32 cellular contexts compared by ENCODE assay signal in the genomic region with DNA sequence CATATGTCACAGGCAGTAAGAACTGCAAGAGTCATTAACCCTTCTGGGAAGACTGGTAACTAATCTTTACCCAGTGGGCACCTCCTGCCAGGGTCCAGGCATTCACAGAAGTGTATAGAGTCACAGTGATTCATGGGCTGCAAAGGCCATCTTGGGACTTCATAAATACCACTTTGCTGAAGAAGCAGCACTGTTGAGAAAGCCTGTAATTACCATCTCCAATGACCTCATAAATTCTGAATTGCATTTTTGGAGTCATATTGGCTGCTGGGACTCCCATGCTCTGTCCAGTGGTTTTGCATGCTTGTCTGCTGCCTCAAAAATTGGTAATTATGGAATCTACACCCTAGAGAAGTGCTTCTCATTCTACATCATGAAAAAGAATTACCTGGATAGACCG.
"Had no signal": no experiment of that assay in that cellular context is flagged by ENCODE, and none has a peak within 500 bp of the region (broad histone marks: within the 10 kb centered on the region; RNA-seq: fewer than 3 reads in every experiment).

No MANE protein-coding gene starts in this region.

- H3K36me3 ChIP-seq: esophagus squamous epithelium, gastrocnemius medialis, left ventricle myocardium inferior, right lobe of liver, thyroid gland, upper lobe of left lung had no signal

- H3K36me3 Mint-ChIP-seq: activated CD4-positive, alpha-beta memory T cell treated with anti-CD3 and anti-CD28 coated beads for 36 hours; activated naive CD4-positive, alpha-beta T cell treated with anti-CD3 and anti-CD28 coated beads, Interleukin-2, amount 50 U/mL, for 24 hours; stimulated activated memory B cell treated with anti-CD40 and anti-IgM and Interleukin-4, amounts not matched to agents 10 μg/mL and 1 μg/mL and 100 μg/mL, for 72 hours had no signal

- H3K27ac ChIP-seq: epithelial cell of prostate, esophagus squamous epithelium, gastrocnemius medialis, left ventricle myocardium inferior, right lobe of liver, skin epidermis, thyroid gland, upper lobe of left lung had no signal

- H3K27ac Mint-ChIP-seq: activated CD4-positive, alpha-beta memory T cell treated with anti-CD3 and anti-CD28 coated beads for 36 hours; activated CD4-positive, alpha-beta T cell treated with anti-CD3 and anti-CD28 coated beads, Interleukin-2, amount 10 ng/mL, durations not matched to agents 24 days and 14 days; activated naive CD4-positive, alpha-beta T cell treated with anti-CD3 and anti-CD28 coated beads, Interleukin-2, amount 50 U/mL, for 24 hours; activated naive CD8-positive, alpha-beta T cell treated with anti-CD3 and anti-CD28 coated beads, Interleukin-2, amount 50 U/mL, for 24 hours; activated T-cell treated with anti-CD3 and anti-CD28 coated beads, Interleukin-2, amount 50 U/mL, for 24 hours; activated T-helper 17 cell treated with anti-CD3 and anti-CD28 coated beads, Interleukin-2, amount 50 U/mL, for 72 hours; nephron; progenitor cell of endocrine pancreas; stimulated activated memory B cell treated with anti-CD40 and anti-IgM and Interleukin-4, amounts not matched to agents 10 μg/mL and 1 μg/mL and 100 μg/mL, for 72 hours; stimulated activated naive CD8-positive, alpha-beta T cell treated with anti-CD3 and anti-CD28 coated beads, Interleukin-15, amount 100 ng/mL, for 72 hours; T-helper 1 cell treated with Interleukin-12 subunit alpha and Interleukin-12 subunit beta and Interleukin-4 antibody, amounts not matched to agents 30 μg/mL and 1 μg/mL, for 36 hours had no signal

- ATAC-seq: activated naive CD8-positive, alpha-beta T cell treated with anti-CD3 and anti-CD28 coated beads, Interleukin-2, amount 50 U/mL, for 24 hours; activated T-helper 17 cell treated with anti-CD3 and anti-CD28 coated beads, Interleukin-2, amount 50 U/mL, for 72 hours; gastrocnemius medialis; mucosa of descending colon; right lobe of liver; stimulated activated memory B cell treated with anti-CD40 and anti-IgM and Interleukin-4, amounts not matched to agents 10 μg/mL and 1 μg/mL and 100 μg/mL, for 72 hours; stimulated activated naive CD8-positive, alpha-beta T cell treated with anti-CD3 and anti-CD28 coated beads, Interleukin-15, amount 100 ng/mL, for 72 hours had no signal

- H3K4me1 Mint-ChIP-seq: activated CD4-positive, alpha-beta T cell treated with anti-CD3 and anti-CD28 coated beads, Interleukin-2, amount 10 ng/mL, durations not matched to agents 24 days and 14 days; activated naive CD4-positive, alpha-beta T cell treated with anti-CD3 and anti-CD28 coated beads, Interleukin-2, amount 50 U/mL, for 24 hours; activated naive CD8-positive, alpha-beta T cell treated with anti-CD3 and anti-CD28 coated beads, Interleukin-2, amount 50 U/mL, for 24 hours; activated T-helper 17 cell treated with anti-CD3 and anti-CD28 coated beads, Interleukin-2, amount 50 U/mL, for 72 hours; central memory CD8-positive, alpha-beta T cell; nephron; stimulated activated memory B cell treated with anti-CD40 and anti-IgM and Interleukin-4, amounts not matched to agents 10 μg/mL and 1 μg/mL and 100 μg/mL, for 72 hours; stimulated activated naive CD8-positive, alpha-beta T cell treated with anti-CD3 and anti-CD28 coated beads, Interleukin-15, amount 100 ng/mL, for 72 hours had no signal

- H3K27me3 Mint-ChIP-seq: activated CD4-positive, alpha-beta T cell treated with anti-CD3 and anti-CD28 coated beads, Interleukin-2, amount 10 ng/mL, durations not matched to agents 24 days and 14 days; activated naive CD8-positive, alpha-beta T cell treated with anti-CD3 and anti-CD28 coated beads, Interleukin-2, amount 50 U/mL, for 24 hours; central memory CD8-positive, alpha-beta T cell; stimulated activated memory B cell treated with anti-CD40 and anti-IgM and Interleukin-4, amounts not matched to agents 10 μg/mL and 1 μg/mL and 100 μg/mL, for 72 hours had no signal

- H3K4me3 ChIP-seq: esophagus squamous epithelium, gastrocnemius medialis, left ventricle myocardium inferior, lung, mucosa of descending colon, right lobe of liver, skin epidermis, thyroid gland, upper lobe of left lung had no signal

- H3K4me1 ChIP-seq: esophagus squamous epithelium, gastrocnemius medialis, left ventricle myocardium inferior, right lobe of liver, thyroid gland, upper lobe of left lung had no signal

- DNase-seq: activated CD4-positive, alpha-beta memory T cell treated with anti-CD3 and anti-CD28 coated beads for 36 hours; activated CD4-positive, alpha-beta T cell treated with anti-CD3 and anti-CD28 coated beads, Interleukin-2, amount 10 ng/mL, durations not matched to agents 24 days and 14 days; activated CD4-positive, CD25-positive, alpha-beta regulatory T cell treated with anti-CD3 and anti-CD28 coated beads, Interleukin-2, amount 50 U/mL, for 72 hours; activated CD8-positive, alpha-beta memory T cell treated with anti-CD3 and anti-CD28 coated beads, Interleukin-2, amount 50 U/mL, for 48 hours; activated gamma-delta T cell treated with Interleukin-2 at 50 U/mL for 16 hours; activated naive CD8-positive, alpha-beta T cell treated with anti-CD3 and anti-CD28 coated beads, Interleukin-2, amount 50 U/mL, for 24 hours; activated T-cell treated with anti-CD3 and anti-CD28 coated beads, Interleukin-2, amount 50 U/mL, for 24 hours; amygdala; dermis blood vessel endothelial cell; effector CD4-positive, alpha-beta T cell; esophagus squamous epithelium; gastrocnemius medialis; glutamatergic neuron; left ventricle myocardium inferior; mucosa of descending colon; right lobe of liver; stimulated activated CD4-positive, alpha-beta T cell treated with anti-CD3 and anti-CD28 coated beads, Interleukin-12 subunit alpha, Interleukin-12 subunit beta, amount 100 ng/mL, for 4 hours; stimulated activated CD4-positive, alpha-beta T cell treated with anti-CD3 and anti-CD28 coated beads, Interleukin-4, amount 100 ng/mL, for 24 hours; stimulated activated naive CD8-positive, alpha-beta T cell treated with anti-CD3 and anti-CD28 coated beads, Interleukin-15, amount 100 ng/mL, for 72 hours; T-helper 9 cell; thyroid gland; upper lobe of left lung had no signal

- H3K9me3 ChIP-seq: esophagus squamous epithelium, gastrocnemius medialis, left ventricle myocardium inferior, right lobe of liver, thyroid gland, upper lobe of left lung had no signal

- H3K27me3 ChIP-seq: esophagus squamous epithelium, gastrocnemius medialis, right lobe of liver, thyroid gland, upper lobe of left lung had no signal

- H3K4me3 Mint-ChIP-seq: activated CD4-positive, alpha-beta memory T cell treated with anti-CD3 and anti-CD28 coated beads for 36 hours; activated CD4-positive, alpha-beta T cell treated with anti-CD3 and anti-CD28 coated beads, Interleukin-2, amount 10 ng/mL, durations not matched to agents 24 days and 14 days; activated naive CD4-positive, alpha-beta T cell treated with anti-CD3 and anti-CD28 coated beads, Interleukin-2, amount 50 U/mL, for 24 hours; activated naive CD8-positive, alpha-beta T cell treated with anti-CD3 and anti-CD28 coated beads, Interleukin-2, amount 50 U/mL, for 24 hours; activated T-cell treated with anti-CD3 and anti-CD28 coated beads, Interleukin-2, amount 50 U/mL, for 24 hours; activated T-helper 17 cell treated with anti-CD3 and anti-CD28 coated beads, Interleukin-2, amount 50 U/mL, for 72 hours; central memory CD8-positive, alpha-beta T cell; nephron; stimulated activated memory B cell treated with anti-CD40 and anti-IgM and Interleukin-4, amounts not matched to agents 10 μg/mL and 1 μg/mL and 100 μg/mL, for 72 hours; stimulated activated naive CD8-positive, alpha-beta T cell treated with anti-CD3 and anti-CD28 coated beads, Interleukin-15, amount 100 ng/mL, for 72 hours; T-helper 1 cell treated with Interleukin-12 subunit alpha and Interleukin-12 subunit beta and Interleukin-4 antibody, amounts not matched to agents 30 μg/mL and 1 μg/mL, for 36 hours had no signal

- H3K9me3 Mint-ChIP-seq: activated CD4-positive, alpha-beta memory T cell treated with anti-CD3 and anti-CD28 coated beads for 36 hours; activated CD4-positive, alpha-beta T cell treated with anti-CD3 and anti-CD28 coated beads, Interleukin-2, amount 10 ng/mL, durations not matched to agents 24 days and 14 days; activated naive CD4-positive, alpha-beta T cell treated with anti-CD3 and anti-CD28 coated beads, Interleukin-2, amount 50 U/mL, for 24 hours; activated T-cell treated with anti-CD3 and anti-CD28 coated beads, Interleukin-2, amount 50 U/mL, for 24 hours; activated T-helper 17 cell treated with anti-CD3 and anti-CD28 coated beads, Interleukin-2, amount 50 U/mL, for 72 hours; nephron; stimulated activated naive CD8-positive, alpha-beta T cell treated with anti-CD3 and anti-CD28 coated beads, Interleukin-15, amount 100 ng/mL, for 72 hours; T-helper 1 cell treated with Interleukin-12 subunit alpha and Interleukin-12 subunit beta and Interleukin-4 antibody, amounts not matched to agents 30 μg/mL and 1 μg/mL, for 36 hours had no signal
